39 cellular contexts compared by ENCODE assay signal in genomic region chrX:147637190-147637589, GRCh38.
"Had no signal": no experiment of that assay in that cellular context is flagged by ENCODE, and none has a peak within 500 bp of the region (broad histone marks: within the 10 kb centered on the region; RNA-seq: fewer than 3 reads in every experiment).

No MANE protein-coding gene starts in this region.

- H3K4me1 ChIP-seq: adrenal gland, ascending aorta, body of pancreas, breast epithelium had no signal

- DNase-seq: activated effector memory CD4-positive, alpha-beta T cell treated with anti-CD3 and anti-CD28 coated beads, Interleukin-2, amount 50 U/mL, for 16 hours; activated effector memory CD4-positive, alpha-beta T cell treated with Interleukin-2 at 50 U/mL for 16 hours; activated gamma-delta T cell; activated gamma-delta T cell treated with Interleukin-2 at 50 U/mL for 16 hours; activated naive CD4-positive, alpha-beta T cell; activated naive CD4-positive, alpha-beta T cell treated with anti-CD3 and anti-CD28 coated beads for 36 hours; activated naive CD4-positive, alpha-beta T cell treated with anti-CD3 and anti-CD28 coated beads, Interleukin-2, amount 10 ng/mL, durations not matched to agents 7 days and 5 days; activated naive CD4-positive, alpha-beta T cell treated with anti-CD3 and anti-CD28 coated beads, Interleukin-2, amount 50 U/mL, for 16 hours; activated naive CD4-positive, alpha-beta T cell treated with Interleukin-2 at 50 U/mL for 16 hours; activated naive CD8-positive, alpha-beta T cell treated with anti-CD3 and anti-CD28 coated beads for 36 hours; activated naive CD8-positive, alpha-beta T cell treated with anti-CD3 and anti-CD28 coated beads, Interleukin-2, amount 10 ng/mL, durations not matched to agents 7 days and 5 days; activated naive CD8-positive, alpha-beta T cell treated with anti-CD3 and anti-CD28 coated beads, Interleukin-2, amount 50 U/mL, for 24 hours; activated T-cell treated with anti-CD3 and anti-CD28 coated beads, Interleukin-2, amount 50 U/mL, for 1 hour; activated T-cell treated with anti-CD3 and anti-CD28 coated beads, Interleukin-2, amount 50 U/mL, for 24 hours; activated T-cell treated with anti-CD3 and anti-CD28 coated beads, Interleukin-2, amount 50 U/mL, for 4 hours; activated T-cell treated with anti-CD3 and anti-CD28 coated beads, Interleukin-2, amount 50 U/mL, for 48 hours; activated T-cell treated with anti-CD3 and anti-CD28 coated beads, Interleukin-2, amount 50 U/mL, for 72 hours; adrenal gland; amniotic stem cell; amygdala; anterior cingulate cortex; aorta; body of pancreas; brain microvascular endothelial cell; caudate nucleus; central memory CD4-positive, alpha-beta T cell; cerebellar nuclear complex had no signal

- H3K4me1 Mint-ChIP-seq: activated naive CD4-positive, alpha-beta T cell treated with anti-CD3 and anti-CD28 coated beads, Interleukin-2, amount 50 U/mL, for 24 hours; activated naive CD8-positive, alpha-beta T cell treated with anti-CD3 and anti-CD28 coated beads for 36 hours; activated naive CD8-positive, alpha-beta T cell treated with anti-CD3 and anti-CD28 coated beads, Interleukin-2, amount 50 U/mL, for 24 hours; activated T-helper 17 cell treated with anti-CD3 and anti-CD28 coated beads, Interleukin-2, amount 50 U/mL, for 72 hours; brain; central memory CD8-positive, alpha-beta T cell had no signal

- H3K27ac Mint-ChIP-seq: activated naive CD4-positive, alpha-beta T cell treated with anti-CD3 and anti-CD28 coated beads for 36 hours; activated naive CD4-positive, alpha-beta T cell treated with anti-CD3 and anti-CD28 coated beads, Interleukin-2, amount 10 ng/mL, durations not matched to agents 7 days and 5 days; activated naive CD4-positive, alpha-beta T cell treated with anti-CD3 and anti-CD28 coated beads, Interleukin-2, amount 50 U/mL, for 24 hours; activated naive CD4-positive, alpha-beta T cell treated with anti-CD3 and anti-CD28 coated beads, Interleukin-2, amount 50 U/mL, for 72 hours; activated naive CD8-positive, alpha-beta T cell; activated naive CD8-positive, alpha-beta T cell treated with anti-CD3 and anti-CD28 coated beads for 36 hours; activated naive CD8-positive, alpha-beta T cell treated with anti-CD3 and anti-CD28 coated beads, Interleukin-2, amount 10 ng/mL, durations not matched to agents 7 days and 5 days; activated naive CD8-positive, alpha-beta T cell treated with anti-CD3 and anti-CD28 coated beads, Interleukin-2, amount 50 U/mL, for 24 hours; activated T-cell treated with anti-CD3 and anti-CD28 coated beads, Interleukin-2, amount 50 U/mL, for 24 hours; activated T-cell treated with anti-CD3 and anti-CD28 coated beads, Interleukin-2, amount 50 U/mL, for 72 hours; activated T-helper 1 cell treated with anti-CD3 and anti-CD28 coated beads, Interleukin-12 subunit alpha, Interleukin-12 subunit beta, Interleukin-2, Interleukin-4 antibody, amounts not matched to agents 30 ng/mL and 10 ng/mL and 1 ng/mL, durations not matched to agents 14 hours and 24 hours and 36 hours; activated T-helper 17 cell treated with anti-CD3 and anti-CD28 coated beads, Interleukin-2, amount 50 U/mL, for 72 hours; activated T-helper 2 cell treated with anti-CD3 and anti-CD28 coated beads, Interferon-gamma antibody, Interleukin-2, Interleukin-4, amounts not matched to agents 10 μg/mL and 5 μg/mL and 100 μg/mL, durations not matched to agents 14 hours and 24 hours and 36 hours; brain had no signal

- H3K27ac ChIP-seq: adrenal gland, ascending aorta, body of pancreas, brain microvascular endothelial cell, breast epithelium, cardiac muscle cell had no signal

- H3K36me3 ChIP-seq: adrenal gland, ascending aorta, brain microvascular endothelial cell, breast epithelium, cardiac muscle cell had no signal

- H3K4me3 ChIP-seq: adrenal gland, ascending aorta, body of pancreas, breast epithelium, cardiac muscle cell had no signal

- H3K36me3 Mint-ChIP-seq: activated naive CD4-positive, alpha-beta T cell treated with anti-CD3 and anti-CD28 coated beads, Interleukin-2, amount 10 ng/mL, durations not matched to agents 7 days and 5 days; activated naive CD4-positive, alpha-beta T cell treated with anti-CD3 and anti-CD28 coated beads, Interleukin-2, amount 50 U/mL, for 24 hours; activated naive CD4-positive, alpha-beta T cell treated with anti-CD3 and anti-CD28 coated beads, Interleukin-2, amount 50 U/mL, for 72 hours; activated naive CD8-positive, alpha-beta T cell; activated naive CD8-positive, alpha-beta T cell treated with anti-CD3 and anti-CD28 coated beads for 36 hours; activated naive CD8-positive, alpha-beta T cell treated with anti-CD3 and anti-CD28 coated beads, Interleukin-2, amount 10 ng/mL, durations not matched to agents 7 days and 5 days; brain had no signal

- H3K27me3 Mint-ChIP-seq: activated naive CD4-positive, alpha-beta T cell treated with anti-CD3 and anti-CD28 coated beads, Interleukin-2, amount 10 ng/mL, durations not matched to agents 7 days and 5 days; activated naive CD8-positive, alpha-beta T cell; activated naive CD8-positive, alpha-beta T cell treated with anti-CD3 and anti-CD28 coated beads for 36 hours; activated naive CD8-positive, alpha-beta T cell treated with anti-CD3 and anti-CD28 coated beads, Interleukin-2, amount 10 ng/mL, durations not matched to agents 7 days and 5 days; activated naive CD8-positive, alpha-beta T cell treated with anti-CD3 and anti-CD28 coated beads, Interleukin-2, amount 50 U/mL, for 24 hours; activated T-helper 17 cell treated with anti-CD3 and anti-CD28 coated beads, Interleukin-2, amount 50 U/mL, for 72 hours; brain; central memory CD8-positive, alpha-beta T cell had no signal

- ATAC-seq: activated naive CD4-positive, alpha-beta T cell treated with anti-CD3 and anti-CD28 coated beads, Interleukin-2, amount 50 U/mL, for 72 hours; activated naive CD8-positive, alpha-beta T cell treated with anti-CD3 and anti-CD28 coated beads, Interleukin-2, amount 50 U/mL, for 24 hours; activated T-cell treated with anti-CD3 and anti-CD28 coated beads, Interleukin-2, amount 50 U/mL, for 4 hours; activated T-cell treated with anti-CD3 and anti-CD28 coated beads, Interleukin-2, amount 50 U/mL, for 72 hours; activated T-helper 17 cell treated with anti-CD3 and anti-CD28 coated beads, Interleukin-2, amount 50 U/mL, for 72 hours; body of pancreas had no signal

- H3K9me3 Mint-ChIP-seq: activated naive CD4-positive, alpha-beta T cell treated with anti-CD3 and anti-CD28 coated beads for 36 hours; activated naive CD4-positive, alpha-beta T cell treated with anti-CD3 and anti-CD28 coated beads, Interleukin-2, amount 10 ng/mL, durations not matched to agents 7 days and 5 days; activated naive CD4-positive, alpha-beta T cell treated with anti-CD3 and anti-CD28 coated beads, Interleukin-2, amount 50 U/mL, for 24 hours; activated naive CD8-positive, alpha-beta T cell treated with anti-CD3 and anti-CD28 coated beads for 36 hours; activated naive CD8-positive, alpha-beta T cell treated with anti-CD3 and anti-CD28 coated beads, Interleukin-2, amount 10 ng/mL, durations not matched to agents 7 days and 5 days; activated naive CD8-positive, alpha-beta T cell treated with anti-CD3 and anti-CD28 coated beads, Interleukin-2, amount 50 U/mL, for 24 hours; activated T-cell treated with anti-CD3 and anti-CD28 coated beads, Interleukin-2, amount 50 U/mL, for 24 hours; activated T-cell treated with anti-CD3 and anti-CD28 coated beads, Interleukin-2, amount 50 U/mL, for 4 hours; activated T-cell treated with anti-CD3 and anti-CD28 coated beads, Interleukin-2, amount 50 U/mL, for 72 hours; activated T-helper 1 cell treated with anti-CD3 and anti-CD28 coated beads, Interleukin-12 subunit alpha, Interleukin-12 subunit beta, Interleukin-2, Interleukin-4 antibody, amounts not matched to agents 30 ng/mL and 10 ng/mL and 1 ng/mL, durations not matched to agents 14 hours and 24 hours and 36 hours; activated T-helper 17 cell treated with anti-CD3 and anti-CD28 coated beads, Interleukin-2, amount 50 U/mL, for 72 hours; activated T-helper 2 cell treated with anti-CD3 and anti-CD28 coated beads, Interferon-gamma antibody, Interleukin-2, Interleukin-4, amounts not matched to agents 10 μg/mL and 5 μg/mL and 100 μg/mL, durations not matched to agents 14 hours and 24 hours and 36 hours; central memory CD8-positive, alpha-beta T cell had no signal

- H3K4me3 Mint-ChIP-seq: activated naive CD4-positive, alpha-beta T cell treated with anti-CD3 and anti-CD28 coated beads for 36 hours; activated naive CD4-positive, alpha-beta T cell treated with anti-CD3 and anti-CD28 coated beads, Interleukin-2, amount 10 ng/mL, durations not matched to agents 7 days and 5 days; activated naive CD4-positive, alpha-beta T cell treated with anti-CD3 and anti-CD28 coated beads, Interleukin-2, amount 50 U/mL, for 24 hours; activated naive CD8-positive, alpha-beta T cell; activated naive CD8-positive, alpha-beta T cell treated with anti-CD3 and anti-CD28 coated beads for 36 hours; activated naive CD8-positive, alpha-beta T cell treated with anti-CD3 and anti-CD28 coated beads, Interleukin-2, amount 10 ng/mL, durations not matched to agents 7 days and 5 days; activated naive CD8-positive, alpha-beta T cell treated with anti-CD3 and anti-CD28 coated beads, Interleukin-2, amount 50 U/mL, for 24 hours; activated T-cell treated with anti-CD3 and anti-CD28 coated beads, Interleukin-2, amount 50 U/mL, for 24 hours; activated T-cell treated with anti-CD3 and anti-CD28 coated beads, Interleukin-2, amount 50 U/mL, for 4 hours; activated T-cell treated with anti-CD3 and anti-CD28 coated beads, Interleukin-2, amount 50 U/mL, for 72 hours; activated T-helper 1 cell treated with anti-CD3 and anti-CD28 coated beads, Interleukin-12 subunit alpha, Interleukin-12 subunit beta, Interleukin-2, Interleukin-4 antibody, amounts not matched to agents 30 ng/mL and 10 ng/mL and 1 ng/mL, durations not matched to agents 14 hours and 24 hours and 36 hours; activated T-helper 17 cell treated with anti-CD3 and anti-CD28 coated beads, Interleukin-2, amount 50 U/mL, for 72 hours; brain; central memory CD8-positive, alpha-beta T cell had no signal

- H3K9me3 ChIP-seq: adrenal gland, ascending aorta, body of pancreas, breast epithelium had no signal

- FAIRE-seq: bronchial epithelial cell had no signal
